ENCODE assay signal across 8 cellular contexts in genomic region chr12:10749700-10750384, GRCh38. TPM values are rescaled to one million over a fixed set of nuclear protein-coding genes. Genes with fewer than 3 reads are reported as not detected.
DNase-seq lines count a peak whose midpoint lies in the region; ATAC-seq and TF ChIP-seq lines count a peak whose summit lies in the region.

No MANE protein-coding gene starts in this region.

- peaks cover 53% of the 10 kb centered on the region for H3K27me3 Mint-ChIP-seq in stimulated activated naive CD8-positive, alpha-beta T cell treated with anti-CD3 and anti-CD28 coated beads, Interleukin-15, amount 100 ng/mL, for 72 hours

- no peaks in the 10 kb centered on the region for H4K20me1 ChIP-seq in neural cell (ENCODE audit: insufficient read depth)

- H3K27me3 ChIP-seq in Peyer's patch: no peaks in the 10 kb centered on the region
- H3K27me3 ChIP-seq in neural cell (ENCODE audit: insufficient read depth, low read depth, low read length): no peaks in the 10 kb centered on the region

- no peaks in the 10 kb centered on the region for H3K79me2 ChIP-seq in neural cell (replicated peaks; ENCODE audit: insufficient read depth, low read length)

- H3K9ac ChIP-seq in neural cell (ENCODE audit: low read length): peak overlapping the region; percentile 24

- no peak overlapping the region for H3K4me2 ChIP-seq in neural cell (ENCODE audit: low read length)

- peak overlapping the region; percentile 38 for H3K4me3 ChIP-seq in Jurkat, Clone E6-1 (ENCODE audit: low read length)
- H3K4me3 ChIP-seq in Peyer's patch: peak overlapping the region in 3 of 4 donors; percentile 10 to 21 (median 18)
- H3K4me3 ChIP-seq in neural cell (ENCODE audit: low read length): peak overlapping the region; percentile 52

- peak overlapping the region; percentile 48 for H2AFZ ChIP-seq in neural cell (ENCODE audit: low read depth, low read length)

- peak overlapping the region; percentile 65 to 74 for H3K4me3 Mint-ChIP-seq in stimulated activated naive CD8-positive, alpha-beta T cell treated with anti-CD3 and anti-CD28 coated beads, Interleukin-15, amount 100 ng/mL, for 72 hours

- peaks cover 0 to 4% (median 0%) of the 10 kb centered on the region in 4 donors for H3K4me1 ChIP-seq in Peyer's patch

- peak; percentile 79 for DNase-seq in DMS153 (lab: John Stamatoyannopoulos, UW)
- peak; percentile 87 for DNase-seq in Jurkat, Clone E6-1 (ENCODE audit: low read depth, low spot score)
- peak in 2 of 3 donors; percentile 60 to 86 for DNase-seq in Peyer's patch
- peak; percentile 25 for DNase-seq in activated T-helper 1 cell treated with Interleukin-2 at 50 U/mL for 16 hours (ENCODE audit: low read depth)
- DNase-seq in fibroblast of peridontal ligament (ENCODE audit: extremely low read depth): peak; percentile 99
- DNase-seq in stimulated activated naive CD8-positive, alpha-beta T cell treated with anti-CD3 and anti-CD28 coated beads, Interleukin-15, amount 100 ng/mL, for 72 hours: peak; percentile 68 to 74

- TF ChIP-seq POLR2A in Peyer's patch (IDR thresholded peaks at IDR 0.05): no peak

- peak; percentile 30 for TF ChIP-seq EP300 in neural cell (conservative IDR thresholded peaks at IDR 0.05; ENCODE audit: poor library complexity, severe bottlenecking)

- H3F3A ChIP-seq in neural cell (ENCODE audit: insufficient read depth, low read length, poor library complexity, severe bottlenecking): no peaks in the 10 kb centered on the region

- H3K9me3 ChIP-seq in Peyer's patch (no peaks in the 10 kb centered on the region), neural cell (ENCODE audit: low read length) (no peaks in the 10 kb centered on the region)

- peak; percentile 90 for TF ChIP-seq RAD21 in neural cell (conservative IDR thresholded peaks at IDR 0.05)

- H3K9me3 Mint-ChIP-seq in stimulated activated naive CD8-positive, alpha-beta T cell treated with anti-CD3 and anti-CD28 coated beads, Interleukin-15, amount 100 ng/mL, for 72 hours: no peaks in the 10 kb centered on the region

- TF ChIP-seq CTCF in Peyer's patch (IDR thresholded peaks at IDR 0.05): peak; percentile 58 to 92 (median 84)
- TF ChIP-seq CTCF in neural cell (IDR thresholded peaks at IDR 0.05; ENCODE audit: poor library complexity, severe bottlenecking): peak; percentile 99

- H3K27ac ChIP-seq in Peyer's patch: peak overlapping the region in 1 of 4 donors; percentile 40
- peak overlapping the region; percentile 22 for H3K27ac ChIP-seq in neural cell (ENCODE audit: low read length)

- H3K36me3 ChIP-seq in Peyer's patch (no peaks in the 10 kb centered on the region), neural cell (ENCODE audit: insufficient read depth, low read length) (no peaks in the 10 kb centered on the region)

- H3K27ac Mint-ChIP-seq in stimulated activated naive CD8-positive, alpha-beta T cell treated with anti-CD3 and anti-CD28 coated beads, Interleukin-15, amount 100 ng/mL, for 72 hours: peak overlapping the region in 1 of 2 donors; percentile 12

- peaks cover 11% of the 10 kb centered on the region for H3K4me1 Mint-ChIP-seq in stimulated activated naive CD8-positive, alpha-beta T cell treated with anti-CD3 and anti-CD28 coated beads, Interleukin-15, amount 100 ng/mL, for 72 hours

- no peaks in the 10 kb centered on the region for H3K9me2 ChIP-seq in neural cell (ENCODE audit: insufficient read depth, low read length)

- ATAC-seq in GM21528 (IDR thresholded peaks at IDR 0.05; ENCODE audit: low FRiP score, unreplicated experiment): peak; percentile 89
- peak; percentile 83 for ATAC-seq in stimulated activated naive CD8-positive, alpha-beta T cell treated with anti-CD3 and anti-CD28 coated beads, Interleukin-15, amount 100 ng/mL, for 72 hours

TF ChIP-seq in neural cell, 6 proteins besides CTCF, POLR2A, EP300 and RAD21:
- TF ChIP-seq SMC3 (conservative IDR thresholded peaks at IDR 0.05; ENCODE audit: poor library complexity) (peak; percentile 96), REST (IDR thresholded peaks at IDR 0.05; ENCODE audit: borderline replicate concordance) (peak; percentile 25), TAF1 (IDR thresholded peaks at IDR 0.05; ENCODE audit: low read depth) (no peak)

RNA-seq across cellular contexts. Expression of gene YBX3, which starts 26.7 kb away (rescaled TPM):
- polyA plus RNA-seq in Jurkat, Clone E6-1 (2012; ENCODE audit: insufficient read depth, insufficient read length): 174 TPM
- 100 to 1,000 TPM in 3 of 4 donors, 10 to 100 TPM in 1; 77.1 to 291 (median 151) TPM for total RNA-seq in Peyer's patch
- 3.4 and 7.3 TPM in 2 replicates for polyA plus RNA-seq in neural cell
- 2.7 and 3.0 TPM in 2 replicates for polyA minus RNA-seq in neural cell

RNA-seq across cellular contexts. Expression of gene TAS2R7, which starts 52.6 kb away (rescaled TPM):
- polyA plus RNA-seq in Jurkat, Clone E6-1 (2012; ENCODE audit: insufficient read depth, insufficient read length): not detected
- total RNA-seq in Peyer's patch: not detected
- polyA plus RNA-seq in neural cell: 0.58 TPM in 1 of 2 replicates, not detected in the other
- 2.4 and 4.3 TPM in 2 replicates for polyA minus RNA-seq in neural cell

RNA-seq across cellular contexts. Expression of gene TAS2R8, which starts 57.2 kb away (rescaled TPM):
- not detected for polyA plus RNA-seq in Jurkat, Clone E6-1 (2012; ENCODE audit: insufficient read depth, insufficient read length)
- total RNA-seq in Peyer's patch: not detected
- 0.59 and 1.6 TPM in 2 replicates for polyA plus RNA-seq in neural cell
- polyA minus RNA-seq in neural cell: 3.7 and 5.1 TPM in 2 replicates

Comparison
In these comparisons a context has a peak if more than half of its experiments do, and no peak if none do; other contexts are left out.
1. DNase-seq: peak in every context shown above with its lines; median percentile 99 in fibroblast of peridontal ligament; 87 in Jurkat, Clone E6-1; 79 in DMS153; 73 in Peyer's patch; 71 in stimulated activated naive CD8-positive, alpha-beta T cell treated with anti-CD3 and anti-CD28 coated beads, Interleukin-15, amount 100 ng/mL, for 72 hours; 25 in activated T-helper 1 cell treated with Interleukin-2 at 50 U/mL for 16 hours.